Comparison of ENCODE assay signal across 26 cellular contexts in the genomic region with DNA sequence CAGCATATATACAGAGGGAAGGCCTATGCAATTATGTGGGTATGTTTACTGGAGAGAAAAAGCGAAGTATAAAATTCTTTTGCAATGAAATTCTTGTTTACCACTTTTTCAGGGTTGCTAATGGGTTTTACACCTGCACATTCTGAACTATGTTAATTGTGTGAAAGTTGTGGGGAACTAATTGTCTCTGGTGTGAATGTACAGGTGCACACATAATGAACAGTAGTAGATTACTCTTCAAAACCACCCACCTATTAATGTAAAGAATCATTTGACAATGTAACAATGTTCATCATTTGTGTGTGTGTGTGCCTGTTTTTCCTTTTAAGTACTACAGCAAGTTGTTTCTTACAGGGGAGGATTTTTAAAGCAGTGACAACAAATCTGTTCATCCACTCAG.
"Had no signal": no experiment of that assay in that cellular context is flagged by ENCODE, and none has a peak within 500 bp of the region (broad histone marks: within the 10 kb centered on the region; RNA-seq: fewer than 3 reads in every experiment).

No MANE protein-coding gene starts in this region.

- H3K36me3 Mint-ChIP-seq: activated CD4-positive, alpha-beta memory T cell treated with anti-CD3 and anti-CD28 coated beads for 36 hours; activated CD8-positive, alpha-beta memory T cell treated with anti-CD3 and anti-CD28 coated beads, Interleukin-2, amount 10 ng/mL, durations not matched to agents 7 days and 5 days; activated naive CD4-positive, alpha-beta T cell treated with anti-CD3 and anti-CD28 coated beads, Interleukin-2, amount 10 ng/mL, durations not matched to agents 7 days and 5 days; activated naive CD4-positive, alpha-beta T cell treated with anti-CD3 and anti-CD28 coated beads, Interleukin-2, amount 50 U/mL, for 72 hours; activated naive CD8-positive, alpha-beta T cell treated with anti-CD3 and anti-CD28 coated beads, Interleukin-2, amount 10 ng/mL, durations not matched to agents 7 days and 5 days had no signal

- H3K27me3 Mint-ChIP-seq: activated B cell treated with CpG ODN at 0.5 μM for 24 hours; activated CD4-positive, alpha-beta memory T cell treated with anti-CD3 and anti-CD28 coated beads for 36 hours; activated CD8-positive, alpha-beta memory T cell treated with anti-CD3 and anti-CD28 coated beads, Interleukin-2, amount 10 ng/mL, durations not matched to agents 7 days and 5 days; activated naive CD4-positive, alpha-beta T cell treated with anti-CD3 and anti-CD28 coated beads, Interleukin-2, amount 10 ng/mL, durations not matched to agents 7 days and 5 days; activated naive CD8-positive, alpha-beta T cell treated with anti-CD3 and anti-CD28 coated beads, Interleukin-2, amount 10 ng/mL, durations not matched to agents 7 days and 5 days; central memory CD8-positive, alpha-beta T cell; dendritic cell treated with granulocyte-macrophage colony-stimulating factor and Interleukin-4, amounts not matched to agents 40 ng/mL and 50 ng/mL, for 4 days had no signal

- H3K4me1 Mint-ChIP-seq: activated B cell treated with CpG ODN at 0.5 μM for 24 hours; activated CD8-positive, alpha-beta memory T cell treated with anti-CD3 and anti-CD28 coated beads, Interleukin-2, amount 10 ng/mL, durations not matched to agents 7 days and 5 days; activated naive CD4-positive, alpha-beta T cell treated with anti-CD3 and anti-CD28 coated beads, Interleukin-2, amount 10 ng/mL, durations not matched to agents 7 days and 5 days; activated naive CD8-positive, alpha-beta T cell treated with anti-CD3 and anti-CD28 coated beads, Interleukin-2, amount 10 ng/mL, durations not matched to agents 7 days and 5 days; central memory CD8-positive, alpha-beta T cell had no signal

- H3K9me3 Mint-ChIP-seq: activated B cell treated with CpG ODN at 0.5 μM for 24 hours; activated CD4-positive, alpha-beta memory T cell treated with anti-CD3 and anti-CD28 coated beads for 36 hours; activated naive CD8-positive, alpha-beta T cell treated with anti-CD3 and anti-CD28 coated beads, Interleukin-2, amount 10 ng/mL, durations not matched to agents 7 days and 5 days; dendritic cell treated with granulocyte-macrophage colony-stimulating factor and Interleukin-4, amounts not matched to agents 40 ng/mL and 50 ng/mL, for 4 days; endodermal cell had no signal

- ATAC-seq: activated CD4-positive, CD25-positive, alpha-beta regulatory T cell treated with anti-CD3 and anti-CD28 coated beads, Interleukin-2, amount 50 U/mL, for 24 hours; activated CD8-positive, alpha-beta memory T cell treated with anti-CD3 and anti-CD28 coated beads, Interleukin-2, amount 10 ng/mL, durations not matched to agents 7 days and 5 days; activated CD8-positive, alpha-beta T cell treated with anti-CD3 and anti-CD28 coated beads, Interleukin-2, amount 10 ng/mL, durations not matched to agents 7 days and 5 days; activated naive CD4-positive, alpha-beta T cell treated with anti-CD3 and anti-CD28 coated beads, Interleukin-2, amount 50 U/mL, for 72 hours; esophagus mucosa had no signal

- H3K27ac Mint-ChIP-seq: activated B cell treated with CpG ODN at 0.5 μM for 24 hours; activated CD4-positive, alpha-beta memory T cell treated with anti-CD3 and anti-CD28 coated beads for 36 hours; activated CD8-positive, alpha-beta memory T cell treated with anti-CD3 and anti-CD28 coated beads, Interleukin-2, amount 10 ng/mL, durations not matched to agents 7 days and 5 days; activated CD8-positive, alpha-beta T cell treated with anti-CD3 and anti-CD28 coated beads, Interleukin-2, amount 10 ng/mL, durations not matched to agents 7 days and 5 days; activated naive CD4-positive, alpha-beta T cell treated with anti-CD3 and anti-CD28 coated beads, Interleukin-2, amount 10 ng/mL, durations not matched to agents 7 days and 5 days; activated naive CD4-positive, alpha-beta T cell treated with anti-CD3 and anti-CD28 coated beads, Interleukin-2, amount 50 U/mL, for 72 hours; activated naive CD8-positive, alpha-beta T cell treated with anti-CD3 and anti-CD28 coated beads, Interleukin-2, amount 10 ng/mL, durations not matched to agents 7 days and 5 days; dendritic cell treated with granulocyte-macrophage colony-stimulating factor and Interleukin-4, amounts not matched to agents 40 ng/mL and 50 ng/mL, for 4 days; endodermal cell had no signal

- H3K4me3 Mint-ChIP-seq: activated B cell treated with CpG ODN at 0.5 μM for 24 hours; activated CD4-positive, alpha-beta memory T cell treated with anti-CD3 and anti-CD28 coated beads for 36 hours; activated CD8-positive, alpha-beta memory T cell treated with anti-CD3 and anti-CD28 coated beads, Interleukin-2, amount 10 ng/mL, durations not matched to agents 7 days and 5 days; activated CD8-positive, alpha-beta T cell treated with anti-CD3 and anti-CD28 coated beads, Interleukin-2, amount 10 ng/mL, durations not matched to agents 7 days and 5 days; activated naive CD4-positive, alpha-beta T cell treated with anti-CD3 and anti-CD28 coated beads, Interleukin-2, amount 10 ng/mL, durations not matched to agents 7 days and 5 days; activated naive CD8-positive, alpha-beta T cell treated with anti-CD3 and anti-CD28 coated beads, Interleukin-2, amount 10 ng/mL, durations not matched to agents 7 days and 5 days; central memory CD8-positive, alpha-beta T cell; dendritic cell treated with granulocyte-macrophage colony-stimulating factor and Interleukin-4, amounts not matched to agents 40 ng/mL and 50 ng/mL, for 4 days; endodermal cell had no signal

- DNase-seq: activated B cell treated with CpG ODN at 0.5 μM for 24 hours; activated CD4-positive, alpha-beta memory T cell treated with anti-CD3 and anti-CD28 coated beads for 36 hours; activated CD4-positive, alpha-beta T cell treated with anti-CD3 and anti-CD28 coated beads for 48 hours; activated CD8-positive, alpha-beta memory T cell treated with anti-CD3 and anti-CD28 coated beads, Interleukin-2, amount 10 ng/mL, durations not matched to agents 7 days and 5 days; activated CD8-positive, alpha-beta memory T cell treated with anti-CD3 and anti-CD28 coated beads, Interleukin-2, amount 50 U/mL, for 4 hours; activated CD8-positive, alpha-beta T cell treated with anti-CD3 and anti-CD28 coated beads, Interleukin-2, amount 10 ng/mL, durations not matched to agents 7 days and 5 days; activated gamma-delta T cell; activated naive CD4-positive, alpha-beta T cell; activated naive CD4-positive, alpha-beta T cell treated with anti-CD3 and anti-CD28 coated beads, Interleukin-2, amount 10 ng/mL, durations not matched to agents 7 days and 5 days; activated naive CD8-positive, alpha-beta T cell treated with anti-CD3 and anti-CD28 coated beads, Interleukin-2, amount 10 ng/mL, durations not matched to agents 7 days and 5 days; activated T-cell treated with anti-CD3 and anti-CD28 coated beads, Interleukin-2, amount 50 U/mL, for 1 hour; activated T-cell treated with anti-CD3 and anti-CD28 coated beads, Interleukin-2, amount 50 U/mL, for 48 hours; anterior cingulate cortex; brain microvascular endothelial cell; dorsolateral prefrontal cortex; effector memory CD4-positive, alpha-beta T cell; endodermal cell; foreskin fibroblast; head of caudate nucleus; hippocampal formation; T-helper 2 cell had no signal
